ENCODE assay signal across 16 cellular contexts in the genomic region with DNA sequence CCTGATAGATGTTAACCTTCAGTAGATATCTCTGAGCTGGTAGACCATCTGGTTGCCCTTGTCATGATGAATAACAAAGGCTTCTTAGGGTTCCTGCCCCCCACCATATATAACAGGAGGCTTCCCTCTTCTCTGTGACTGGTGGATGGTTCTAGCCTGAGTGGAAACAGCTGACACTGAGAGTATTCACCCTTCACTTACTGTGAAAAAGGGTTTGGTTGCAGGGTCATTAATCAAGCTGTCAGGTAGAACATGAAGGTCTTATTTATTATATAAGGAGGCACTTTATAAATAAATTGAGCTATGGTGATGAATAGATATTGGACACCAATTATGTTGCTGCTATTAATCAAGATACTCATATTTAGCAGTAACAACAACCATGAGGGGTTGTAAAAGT. TPM values are rescaled to one million over a fixed set of nuclear protein-coding genes. Genes with fewer than 3 reads are reported as not detected.
DNase-seq lines count a peak whose midpoint lies in the region; TF ChIP-seq lines count a peak whose summit lies in the region.
"Had no signal": no experiment of that assay in that cellular context is flagged by ENCODE, and none has a peak within 500 bp of the region (broad histone marks: within the 10 kb centered on the region; RNA-seq: fewer than 3 reads in every experiment).

No MANE protein-coding gene starts in this region.

- CTCF ChIA-PET in mammary epithelial cell (lab: Charles Lee; ENCODE audit: low non-redundant PET): no interaction called here

- DNase-seq in NCI-H2227 (lab: John Stamatoyannopoulos, UW; ENCODE audit: unreplicated experiment): peak; percentile 13
- DNase-seq in NCI-H2227 treated with DMSO at 0.1 percent for 48 hours (lab: John Stamatoyannopoulos, UW): no peak
- DNase-seq in NCI-H1417 (lab: John Stamatoyannopoulos, UW): peak; percentile 39 to 91 (median 56)
- peak; percentile 19 for DNase-seq in NCI-H146 treated with DMSO at 0.1 percent for 48 hours (lab: John Stamatoyannopoulos, UW; ENCODE audit: unreplicated experiment)
- DNase-seq in NCI-H1436 (lab: John Stamatoyannopoulos, UW): no peak
- DNase-seq in mammary epithelial cell: no peak
- DNase-seq: BE2C; CD4-positive, alpha-beta memory T cell; DND-41; GDM1; HFFc6 had no signal

- no peak overlapping the region for H3K4me3 ChIP-seq in mammary epithelial cell (replicated peaks in 1 of 3; ENCODE audit: insufficient read depth in 1 of 3, low read depth in 2 of 3, low read length in 3 of 3)
- H3K4me3 ChIP-seq: A549, GM23338, HAP-1 had no signal

- BruUV-seq in mammary epithelial cell (replicated peaks; lab: Mats Ljungman, UMichigan): no TSS peak

- no peaks in the 10 kb centered on the region for H4K20me1 ChIP-seq in mammary epithelial cell (ENCODE audit: insufficient read depth, low read length)

- no peak overlapping the region for H2AFZ ChIP-seq in mammary epithelial cell (ENCODE audit: low read depth, low read length)
- H2AFZ ChIP-seq: GM23338 had no signal

- no peaks in the 10 kb centered on the region for H3K27me3 ChIP-seq in mammary epithelial cell (ENCODE audit: insufficient read depth, low read length)
- H3K27me3 ChIP-seq: BE2C had no signal

- H3K27ac ChIP-seq in mammary epithelial cell (ENCODE audit: insufficient read depth, low read depth, low read length): no peak overlapping the region
- H3K27ac ChIP-seq: A549, C4-2B had no signal

- H3K36me3 ChIP-seq in mammary epithelial cell (ENCODE audit: insufficient read depth, low read length): no peaks in the 10 kb centered on the region
- H3K36me3 ChIP-seq: BE2C, HAP-1 had no signal

- no peak for TF ChIP-seq CTCF in mammary epithelial cell (conservative IDR thresholded peaks at IDR 0.05 in 1 of 2, IDR thresholded peaks at IDR 0.05 in 1 of 2; ENCODE audit: extremely low read depth in 1 of 2, insufficient read depth in 1 of 2, low read depth in 1 of 2, low read length in 2 of 2)

- no peak overlapping the region for H3K4me2 ChIP-seq in mammary epithelial cell (ENCODE audit: insufficient read depth, low read depth, low read length)
- H3K4me2 ChIP-seq: A549, GM23338 had no signal

- no peaks in the 10 kb centered on the region for H3K79me2 ChIP-seq in mammary epithelial cell (ENCODE audit: insufficient read depth, low read length)

- dilution Hi-C loops in mammary epithelial cell (cut with HindIII; ENCODE audit: low sequenced_read_pairs): no loop called here

- in situ Hi-C loops in mammary epithelial cell (cut with MboI; ENCODE audit: low sequenced_read_pairs in 2 of 2): no loop called here

- H3K9me3 ChIP-seq in mammary epithelial cell (replicated peaks; ENCODE audit: insufficient read depth, low read length): no peaks in the 10 kb centered on the region
- H3K9me3 ChIP-seq: A549, BE2C, HAP-1 had no signal

- H3K4me1 ChIP-seq in mammary epithelial cell (ENCODE audit: insufficient read depth, low read length): no peaks in the 10 kb centered on the region
- H3K4me1 ChIP-seq: A549, HAP-1 had no signal

- H3K9ac ChIP-seq in mammary epithelial cell (ENCODE audit: insufficient read depth, low read length): no peak overlapping the region

- intact Hi-C loops in mammary epithelial cell (cut with micrococcal nuclease): no loop called here

RNA-seq across cellular contexts. Expression of gene CACNA2D3, which starts 58.6 kb away (rescaled TPM):
- total RNA-seq in mammary epithelial cell: under 1 TPM in 1 of 2 donors, not detected in 1; 0.17 TPM
- 0.05 TPM for polyA plus RNA-seq in mammary epithelial cell
- polyA minus RNA-seq in mammary epithelial cell: not detected
- total RNA-seq: CD4-positive, alpha-beta memory T cell; HepG2 had no signal
- polyA plus RNA-seq: CD4-positive, alpha-beta memory T cell; HepG2 had no signal

Comparison
In these comparisons a context has a peak if more than half of its experiments do, and no peak if none do; other contexts are left out.
1. DNase-seq: peak in NCI-H2227 (single experiment), NCI-H1417 (3 of 3) and NCI-H146 treated with DMSO at 0.1 percent for 48 hours (single experiment); none in NCI-H2227 treated with DMSO at 0.1 percent for 48 hours (single experiment), NCI-H1436 (single experiment) and mammary epithelial cell (single experiment).